In the genomic region with DNA sequence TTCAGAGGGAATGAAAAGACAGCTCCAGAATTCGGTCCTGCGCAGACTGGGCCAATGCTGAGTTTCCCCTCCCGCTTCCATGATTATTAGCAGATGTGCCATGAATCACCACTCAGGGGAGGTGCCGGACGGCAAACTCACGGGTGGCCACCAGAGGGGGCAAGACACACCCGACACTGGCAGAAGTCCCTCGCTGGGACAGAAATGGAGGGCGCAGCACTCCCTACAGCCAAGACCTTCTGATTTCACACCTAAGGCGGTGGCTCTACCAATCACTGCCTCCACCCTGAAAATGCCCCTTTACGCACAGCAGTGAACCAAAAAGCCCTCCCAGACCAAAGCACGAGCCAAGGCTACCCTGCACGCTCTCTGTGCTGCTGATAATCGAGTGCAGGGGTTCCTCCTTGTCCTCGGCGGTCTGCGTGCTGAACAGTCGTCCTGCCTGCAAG, we compare ENCODE assay signal across 1 cellular context.
TF ChIP-seq lines count a peak whose summit lies in the region.

No MANE protein-coding gene starts in this region.

TF ChIP-seq in SK-N-SH, 30 proteins besides CTCF, POLR2A, EP300 and RAD21 (continued from another document):
- TF ChIP-seq RXRA (IDR thresholded peaks at IDR 0.05; ENCODE audit: borderline replicate concordance, low read depth) = no peak
- TF ChIP-seq, protein P1, sequence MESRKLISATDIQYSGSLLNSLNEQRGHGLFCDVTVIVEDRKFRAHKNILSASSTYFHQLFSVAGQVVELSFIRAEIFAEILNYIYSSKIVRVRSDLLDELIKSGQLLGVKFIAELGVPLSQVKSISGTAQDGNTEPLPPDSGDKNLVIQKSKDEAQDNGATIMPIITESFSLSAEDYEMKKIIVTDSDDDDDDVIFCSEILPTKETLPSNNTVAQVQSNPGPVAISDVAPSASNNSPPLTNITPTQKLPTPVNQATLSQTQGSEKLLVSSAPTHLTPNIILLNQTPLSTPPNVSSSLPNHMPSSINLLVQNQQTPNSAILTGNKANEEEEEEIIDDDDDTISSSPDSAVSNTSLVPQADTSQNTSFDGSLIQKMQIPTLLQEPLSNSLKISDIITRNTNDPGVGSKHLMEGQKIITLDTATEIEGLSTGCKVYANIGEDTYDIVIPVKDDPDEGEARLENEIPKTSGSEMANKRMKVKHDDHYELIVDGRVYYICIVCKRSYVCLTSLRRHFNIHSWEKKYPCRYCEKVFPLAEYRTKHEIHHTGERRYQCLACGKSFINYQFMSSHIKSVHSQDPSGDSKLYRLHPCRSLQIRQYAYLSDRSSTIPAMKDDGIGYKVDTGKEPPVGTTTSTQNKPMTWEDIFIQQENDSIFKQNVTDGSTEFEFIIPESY (IDR thresholded peaks at IDR 0.05; ENCODE audit: borderline replicate concordance, low read depth) = no peak
- no peak for TF ChIP-seq CHD2 (IDR thresholded peaks at IDR 0.05; ENCODE audit: low read length, partially characterized antibody)
- TF ChIP-seq POLR2AphosphoS5 (IDR thresholded peaks at IDR 0.05; ENCODE audit: low read depth, low read length) = peak; percentile 74
- TF ChIP-seq RCOR1 (IDR thresholded peaks at IDR 0.05; ENCODE audit: low read length) = peak; percentile 79
- no peak for TF ChIP-seq ELF1 (IDR thresholded peaks at IDR 0.05)
- no peak for TF ChIP-seq FOXJ3 (CRISPR knock-in tag; IDR thresholded peaks at IDR 0.05)
- TF ChIP-seq RFX5 (IDR thresholded peaks at IDR 0.05; ENCODE audit: low read length) = no peak
- no peak for TF ChIP-seq TAF1 (IDR thresholded peaks at IDR 0.05; ENCODE audit: borderline replicate concordance, low read depth, low read length)
- peak; percentile 98 for TF ChIP-seq TCF12 (IDR thresholded peaks at IDR 0.05)
- TF ChIP-seq, protein P2, sequence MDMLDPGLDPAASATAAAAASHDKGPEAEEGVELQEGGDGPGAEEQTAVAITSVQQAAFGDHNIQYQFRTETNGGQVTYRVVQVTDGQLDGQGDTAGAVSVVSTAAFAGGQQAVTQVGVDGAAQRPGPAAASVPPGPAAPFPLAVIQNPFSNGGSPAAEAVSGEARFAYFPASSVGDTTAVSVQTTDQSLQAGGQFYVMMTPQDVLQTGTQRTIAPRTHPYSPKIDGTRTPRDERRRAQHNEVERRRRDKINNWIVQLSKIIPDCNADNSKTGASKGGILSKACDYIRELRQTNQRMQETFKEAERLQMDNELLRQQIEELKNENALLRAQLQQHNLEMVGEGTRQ (IDR thresholded peaks at IDR 0.05; ENCODE audit: borderline replicate concordance, low read depth, low read length) = no peak
- TF ChIP-seq NFIC (IDR thresholded peaks at IDR 0.05; ENCODE audit: borderline replicate concordance) = 0 out of 2 replicates have a peak, but pooled peaks have one; percentile 15
- TF ChIP-seq SIN3A (IDR thresholded peaks at IDR 0.05; ENCODE audit: borderline replicate concordance, low read depth, low read length) = peak; percentile 74; the same call in 1 of the 2 replicates
- TF ChIP-seq YY1 (IDR thresholded peaks at IDR 0.05; ENCODE audit: low read depth) = 0 out of 2 replicates have a peak, but pooled peaks have one; percentile 69
- no peak for TF ChIP-seq TEAD4 (IDR thresholded peaks at IDR 0.05; ENCODE audit: borderline replicate concordance, insufficient read depth)
- TF ChIP-seq, protein P3, sequence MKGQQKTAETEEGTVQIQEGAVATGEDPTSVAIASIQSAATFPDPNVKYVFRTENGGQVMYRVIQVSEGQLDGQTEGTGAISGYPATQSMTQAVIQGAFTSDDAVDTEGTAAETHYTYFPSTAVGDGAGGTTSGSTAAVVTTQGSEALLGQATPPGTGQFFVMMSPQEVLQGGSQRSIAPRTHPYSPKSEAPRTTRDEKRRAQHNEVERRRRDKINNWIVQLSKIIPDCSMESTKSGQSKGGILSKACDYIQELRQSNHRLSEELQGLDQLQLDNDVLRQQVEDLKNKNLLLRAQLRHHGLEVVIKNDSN (IDR thresholded peaks at IDR 0.05; ENCODE audit: borderline replicate concordance, low read depth) = no peak
- no peak for TF ChIP-seq GATA2 (CRISPR knock-in tag; IDR thresholded peaks at IDR 0.05)
- TF ChIP-seq FOXM1 (IDR thresholded peaks at IDR 0.05; ENCODE audit: low read depth) = no peak
- no peak for TF ChIP-seq MEF2A (IDR thresholded peaks at IDR 0.05; ENCODE audit: borderline replicate concordance, low read depth)
- TF ChIP-seq EZH2phosphoT487 (IDR thresholded peaks at IDR 0.05; ENCODE audit: borderline replicate concordance, low read depth) = no peak
- peak; percentile 45; the same call in 1 of the 2 replicates for TF ChIP-seq MXI1 (IDR thresholded peaks at IDR 0.05; ENCODE audit: low read depth, low read length)
TF ChIP-seq in SK-N-SH: peak in this region for 13.
